21 cellular contexts compared by ENCODE assay signal in the genomic region with DNA sequence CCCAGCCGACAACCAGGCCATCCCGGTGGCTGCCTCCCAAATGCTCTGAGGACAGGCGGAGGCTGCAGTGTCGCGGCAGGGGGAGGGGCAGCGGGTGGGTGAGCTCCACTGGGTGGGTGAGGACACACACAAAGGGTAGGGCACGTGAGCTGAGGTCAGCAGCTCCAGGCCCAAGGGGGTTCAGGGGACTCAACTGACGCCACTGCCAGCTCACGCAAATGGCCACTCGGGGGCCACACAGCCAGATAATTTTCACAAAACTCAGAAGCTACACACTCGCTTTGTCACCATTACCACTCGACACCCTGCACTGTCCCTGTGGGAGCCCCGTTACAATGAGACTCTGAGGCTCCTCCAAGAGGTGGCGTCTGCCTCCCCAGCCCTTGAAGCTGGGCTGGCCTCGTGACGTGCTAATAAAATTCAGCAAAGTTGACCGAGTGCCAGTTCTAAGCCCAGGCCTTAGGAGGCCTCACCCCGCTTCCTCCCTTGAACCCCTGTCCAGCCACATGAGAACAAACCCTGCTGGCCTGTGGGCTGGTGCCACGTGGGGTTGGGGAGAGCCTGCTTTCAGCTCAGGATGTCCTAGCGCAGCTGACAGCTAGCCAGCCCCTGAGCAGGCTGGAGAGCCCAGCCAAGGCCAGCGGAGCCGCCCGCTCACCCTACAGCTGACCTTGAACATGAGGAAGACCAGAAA. TPM values are rescaled to one million over a fixed set of nuclear protein-coding genes. Genes with fewer than 3 reads are reported as not detected.
DNase-seq lines count a peak whose midpoint lies in the region; ATAC-seq, FAIRE-seq and TF ChIP-seq lines count a peak whose summit lies in the region.
"Had no signal": no experiment of that assay in that cellular context is flagged by ENCODE, and none has a peak within 500 bp of the region (broad histone marks: within the 10 kb centered on the region; RNA-seq: fewer than 3 reads in every experiment).

No MANE protein-coding gene starts in this region.

- no peaks in the 10 kb centered on the region for H3K4me1 Mint-ChIP-seq in activated naive CD8-positive, alpha-beta T cell treated with anti-CD3 and anti-CD28 coated beads for 36 hours
- no peaks in the 10 kb centered on the region for H3K4me1 Mint-ChIP-seq in stimulated activated naive CD8-positive, alpha-beta T cell treated with anti-CD3 and anti-CD28 coated beads, Interleukin-15, amount 100 ng/mL, for 72 hours

- no peaks in the 10 kb centered on the region for H3K27me3 ChIP-seq in WERI-Rb-1 (ENCODE audit: insufficient read depth, low read depth, severe bottlenecking)
- H3K27me3 ChIP-seq in psoas muscle (ENCODE audit: insufficient read depth in 3 of 3, low read length in 2 of 3) = no peaks in the 10 kb centered on the region
- H3K27me3 ChIP-seq: colonic mucosa, uterus had no signal

- no peak overlapping the region for H3K4me3 ChIP-seq in WERI-Rb-1 (ENCODE audit: low read depth, low read length)
- H3K4me3 ChIP-seq in psoas muscle = no peak overlapping the region
- H3K4me3 ChIP-seq: colonic mucosa, uterus had no signal

- H3K27ac ChIP-seq in WERI-Rb-1 = 0 out of 2 replicates have a peak overlapping the region, but pooled peaks have one; percentile 16
- H3K27ac ChIP-seq in psoas muscle = no peak overlapping the region
- H3K27ac ChIP-seq: colonic mucosa, uterus had no signal

- H3K27ac Mint-ChIP-seq in activated naive CD8-positive, alpha-beta T cell treated with anti-CD3 and anti-CD28 coated beads for 36 hours = no peak overlapping the region
- no peak overlapping the region for H3K27ac Mint-ChIP-seq in stimulated activated naive CD8-positive, alpha-beta T cell treated with anti-CD3 and anti-CD28 coated beads, Interleukin-15, amount 100 ng/mL, for 72 hours

- FAIRE-seq in GM12892 (lab: Jason Lieb, UNC) = no peak
- FAIRE-seq: astrocyte, GM12891 had no signal

- H3K4me1 ChIP-seq in psoas muscle = no peaks in the 10 kb centered on the region
- H3K4me1 ChIP-seq: colonic mucosa, uterus had no signal

- no peaks in the 10 kb centered on the region for H3K27me3 Mint-ChIP-seq in activated naive CD8-positive, alpha-beta T cell treated with anti-CD3 and anti-CD28 coated beads for 36 hours
- no peaks in the 10 kb centered on the region for H3K27me3 Mint-ChIP-seq in stimulated activated naive CD8-positive, alpha-beta T cell treated with anti-CD3 and anti-CD28 coated beads, Interleukin-15, amount 100 ng/mL, for 72 hours

- no peak for TF ChIP-seq POLR2A in GM12892 (IDR thresholded peaks at IDR 0.05; ENCODE audit: low read depth, low read length)

- intact Hi-C loops in left ventricle myocardium superior (cut with micrococcal nuclease) = loop anchor here (10.0 kb wide), 1 partner anchor 313 kb away; no protein-coding TSS in a partner anchor
- intact Hi-C loops in psoas muscle (cut with DNase I) = loop anchor here in 1 of 2 donors (5.0 kb wide), 1 partner anchor 85 kb away; no protein-coding TSS in a partner anchor

- no peak for TF ChIP-seq CTCF in WERI-Rb-1 (IDR thresholded peaks at IDR 0.05; ENCODE audit: low read depth, low read length)
- no peak for TF ChIP-seq CTCF in psoas muscle (IDR thresholded peaks at IDR 0.05)

- WGBS in psoas muscle, 3 donors = 62 to 75% (median 65%) methylated on average over 22 to 23 of the region's 23 CpGs

- H3K36me3 Mint-ChIP-seq in activated naive CD8-positive, alpha-beta T cell treated with anti-CD3 and anti-CD28 coated beads for 36 hours = no peaks in the 10 kb centered on the region

- H3K36me3 ChIP-seq in WERI-Rb-1 = no peaks in the 10 kb centered on the region
- no peaks in the 10 kb centered on the region for H3K36me3 ChIP-seq in psoas muscle (ENCODE audit: insufficient read depth in 1 of 2, low read depth in 1 of 2)
- H3K36me3 ChIP-seq: colonic mucosa, uterus had no signal

- H3K4me3 Mint-ChIP-seq in activated naive CD8-positive, alpha-beta T cell treated with anti-CD3 and anti-CD28 coated beads for 36 hours = no peak overlapping the region
- no peak overlapping the region for H3K4me3 Mint-ChIP-seq in stimulated activated naive CD8-positive, alpha-beta T cell treated with anti-CD3 and anti-CD28 coated beads, Interleukin-15, amount 100 ng/mL, for 72 hours

- no peaks in the 10 kb centered on the region for H3K9me3 Mint-ChIP-seq in activated naive CD8-positive, alpha-beta T cell treated with anti-CD3 and anti-CD28 coated beads for 36 hours
- H3K9me3 Mint-ChIP-seq in stimulated activated naive CD8-positive, alpha-beta T cell treated with anti-CD3 and anti-CD28 coated beads, Interleukin-15, amount 100 ng/mL, for 72 hours = no peaks in the 10 kb centered on the region

- DNase-seq in GM12892 (ENCODE audit: insufficient read length) (peak; percentile 18), WERI-Rb-1 (no peak), left ventricle myocardium superior (peak; percentile 65), psoas muscle (no peak)
- DNase-seq in activated naive CD8-positive, alpha-beta T cell treated with anti-CD3 and anti-CD28 coated beads for 36 hours = no peak
- no peak for DNase-seq in stimulated activated naive CD8-positive, alpha-beta T cell treated with anti-CD3 and anti-CD28 coated beads, Interleukin-15, amount 100 ng/mL, for 72 hours
- DNase-seq: activated CD4-positive, alpha-beta T cell treated with anti-CD3 and anti-CD28 coated beads, Interleukin-2, amount 50 U/mL, for 4 hours; activated naive CD4-positive, alpha-beta T cell treated with Interleukin-2 at 50 U/mL for 16 hours; activated T-cell treated with anti-CD3 and anti-CD28 coated beads for 4 hours; AML-193; colonic mucosa; DMS 273 treated with DMSO at 0.1 percent for 48 hours; GF-D8; NCI-H1436 treated with DMSO at 0.1 percent for 48 hours; NCI-H226; occipital lobe; stimulated activated CD4-positive, alpha-beta T cell treated with anti-CD3 and anti-CD28 coated beads, Interleukin-2, amount 100 ng/mL, for 48 hours; uterus had no signal

- no peaks in the 10 kb centered on the region for H3K9me3 ChIP-seq in WERI-Rb-1 (ENCODE audit: severe bottlenecking)
- no peaks in the 10 kb centered on the region for H3K9me3 ChIP-seq in psoas muscle
- H3K9me3 ChIP-seq: colonic mucosa, uterus had no signal

- ATAC-seq in left ventricle myocardium superior = peak; percentile 70
- peak; percentile 24 to 51 (median 30) for ATAC-seq in psoas muscle
- ATAC-seq in GM18870 (IDR thresholded peaks at IDR 0.05; ENCODE audit: unreplicated experiment) = no peak
- no peak for ATAC-seq in stimulated activated naive CD8-positive, alpha-beta T cell treated with anti-CD3 and anti-CD28 coated beads, Interleukin-15, amount 100 ng/mL, for 72 hours

RNA-seq across cellular contexts. Expression of gene RMI2, which starts 56.9 kb away (rescaled TPM):
- polyA plus RNA-seq in GM12892 (2012; ENCODE audit: missing spikeins) = 25.7 TPM
- total RNA-seq in left ventricle myocardium superior (0.45 TPM), psoas muscle (under 1 TPM in 2 of 4 donors, not detected in 2; 0.16 to 0.64 TPM)
- under 1 TPM; 0.11 to 0.35 (median 0.23) TPM for polyA plus RNA-seq in psoas muscle
- 10 to 100 TPM; 50.1 to 56.1 TPM for total RNA-seq in activated naive CD8-positive, alpha-beta T cell treated with anti-CD3 and anti-CD28 coated beads for 36 hours

Comparison
In these comparisons a context has a peak if more than half of its experiments do, and no peak if none do; other contexts are left out.
1. DNase-seq: peak in GM12892 (single experiment) and left ventricle myocardium superior (single experiment); none in WERI-Rb-1 (single experiment), psoas muscle (0 of 2), activated naive CD8-positive, alpha-beta T cell treated with anti-CD3 and anti-CD28 coated beads for 36 hours (single experiment) and stimulated activated naive CD8-positive, alpha-beta T cell treated with anti-CD3 and anti-CD28 coated beads, Interleukin-15, amount 100 ng/mL, for 72 hours (0 of 2).
2. ATAC-seq: peak in left ventricle myocardium superior (single experiment) and psoas muscle (4 of 4); none in GM18870 (single experiment) and stimulated activated naive CD8-positive, alpha-beta T cell treated with anti-CD3 and anti-CD28 coated beads, Interleukin-15, amount 100 ng/mL, for 72 hours (single experiment).
3. RNA of gene RMI2, which starts 56.9 kb away (total RNA-seq): 50.1 to 56.1 TPM in activated naive CD8-positive, alpha-beta T cell treated with anti-CD3 and anti-CD28 coated beads for 36 hours; 0.45 TPM in left ventricle myocardium superior (single experiment) and 0.16 to 0.64 TPM in psoas muscle; every median in the first group is over 10 times any median in the second.